Comparison of ENCODE assay signal across 21 cellular contexts in the genomic region with DNA sequence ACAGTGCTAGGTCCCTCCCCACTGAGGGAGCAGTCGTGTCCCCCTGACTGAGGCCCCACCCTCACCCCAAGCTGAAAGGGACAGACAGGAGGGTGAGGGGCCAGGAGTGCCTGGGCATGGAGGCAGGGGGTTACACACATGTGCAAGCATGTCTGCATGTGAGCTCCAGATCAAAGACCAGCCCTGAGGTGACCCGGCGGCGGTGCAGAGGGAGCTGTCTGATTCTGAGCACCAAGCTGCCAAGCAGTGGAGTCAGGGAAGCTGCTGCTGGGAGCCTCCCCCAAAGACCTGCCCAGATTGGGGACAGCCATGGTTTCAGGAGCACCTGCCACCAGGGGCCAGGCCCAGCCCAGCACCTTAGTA. TPM values are rescaled to one million over a fixed set of nuclear protein-coding genes. Genes with fewer than 3 reads are reported as not detected.
"Had no signal": no experiment of that assay in that cellular context is flagged by ENCODE, and none has a peak within 500 bp of the region (broad histone marks: within the 10 kb centered on the region; RNA-seq: fewer than 3 reads in every experiment).

No MANE protein-coding gene starts in this region.

- H3K27ac Mint-ChIP-seq: activated CD8-positive, alpha-beta T cell treated with anti-CD3 and anti-CD28 coated beads, Interleukin-2, amount 10 ng/mL, durations not matched to agents 7 days and 5 days; stimulated activated effector memory CD8-positive, alpha-beta T cell treated with anti-CD3 and anti-CD28 coated beads, Interleukin-12 subunit alpha, Interleukin-12 subunit beta, amount 100 ng/mL, for 72 hours; T-helper 17 cell; WTC11 had no signal

- FAIRE-seq: endothelial cell of umbilical vein, pancreas had no signal

- H3K4me1 ChIP-seq: colonic mucosa, pancreas had no signal

- H3K4me3 Mint-ChIP-seq: activated CD8-positive, alpha-beta T cell treated with anti-CD3 and anti-CD28 coated beads, Interleukin-2, amount 10 ng/mL, durations not matched to agents 7 days and 5 days; neural crest cell; stimulated activated effector memory CD8-positive, alpha-beta T cell treated with anti-CD3 and anti-CD28 coated beads, Interleukin-12 subunit alpha, Interleukin-12 subunit beta, amount 100 ng/mL, for 72 hours; T-helper 17 cell; WTC11 had no signal

- H3K27ac ChIP-seq: colonic mucosa, esophagus squamous epithelium, hepatocyte, pancreas, thyroid gland had no signal

- DNase-seq: activated CD4-positive, alpha-beta T cell treated with anti-CD3 and anti-CD28 coated beads for 48 hours; activated CD8-positive, alpha-beta T cell treated with anti-CD3 and anti-CD28 coated beads, Interleukin-2, amount 10 ng/mL, durations not matched to agents 7 days and 5 days; activated naive CD4-positive, alpha-beta T cell treated with anti-CD3 and anti-CD28 coated beads, Interleukin-2, amount 50 U/mL, for 16 hours; activated T-cell treated with anti-CD3 and anti-CD28 coated beads for 4 hours; colonic mucosa; effector CD4-positive, alpha-beta T cell; esophagus squamous epithelium; stimulated activated CD4-positive, alpha-beta T cell treated with anti-CD3 and anti-CD28 coated beads, Interleukin-12 subunit alpha, Interleukin-12 subunit beta, amount 100 ng/mL, for 4 hours; stimulated activated CD4-positive, alpha-beta T cell treated with anti-CD3 and anti-CD28 coated beads, Interleukin-2, amount 100 ng/mL, for 24 hours; T-helper 17 cell; thyroid gland had no signal

- H3K36me3 ChIP-seq: colonic mucosa, esophagus squamous epithelium, pancreas, thyroid gland had no signal

- H3K27me3 ChIP-seq: thyroid gland had no signal

- H3K9me3 ChIP-seq: colonic mucosa, esophagus squamous epithelium, pancreas, thyroid gland had no signal

- H3K9me3 Mint-ChIP-seq: neural crest cell; stimulated activated effector memory CD8-positive, alpha-beta T cell treated with anti-CD3 and anti-CD28 coated beads, Interleukin-12 subunit alpha, Interleukin-12 subunit beta, amount 100 ng/mL, for 72 hours; WTC11 had no signal

- H3K36me3 Mint-ChIP-seq: WTC11 had no signal

- ATAC-seq: activated CD8-positive, alpha-beta T cell treated with anti-CD3 and anti-CD28 coated beads, Interleukin-2, amount 10 ng/mL, durations not matched to agents 7 days and 5 days; left lobe of liver; pancreas; stimulated activated effector memory CD8-positive, alpha-beta T cell treated with anti-CD3 and anti-CD28 coated beads, Interleukin-12 subunit alpha, Interleukin-12 subunit beta, amount 100 ng/mL, for 72 hours; T-helper 17 cell; WTC11 had no signal

- H3K4me3 ChIP-seq: colonic mucosa, esophagus squamous epithelium, hepatocyte, pancreas, thyroid gland had no signal

RNA-seq across cellular contexts. Expression of gene DLX3, which starts 5.5 kb away (rescaled TPM):
- total RNA-seq: activated CD8-positive, alpha-beta T cell treated with anti-CD3 and anti-CD28 coated beads, Interleukin-2, amount 10 ng/mL, durations not matched to agents 7 days and 5 days; endothelial cell of umbilical vein; fibroblast of villous mesenchyme; glomerular endothelial cell; left lobe of liver; lung microvascular endothelial cell; T-helper 17 cell had no signal
- polyA plus RNA-seq: endothelial cell of umbilical vein had no signal

RNA-seq across cellular contexts. Expression of gene DLX4, which starts 20.5 kb away (rescaled TPM):
- total RNA-seq: activated CD8-positive, alpha-beta T cell treated with anti-CD3 and anti-CD28 coated beads, Interleukin-2, amount 10 ng/mL, durations not matched to agents 7 days and 5 days; endothelial cell of umbilical vein; fibroblast of villous mesenchyme; glomerular endothelial cell; left lobe of liver; lung microvascular endothelial cell had no signal
- polyA plus RNA-seq: endothelial cell of umbilical vein had no signal
